In genomic region chr2:175002547-175003274, GRCh38 we compare ENCODE assay signal across 25 cellular contexts. TPM values are rescaled to one million over a fixed set of nuclear protein-coding genes. Genes with fewer than 3 reads are reported as not detected.
A peak's percentile ranks its signal among the peaks of the same experiment; 100 is the strongest.
DNase-seq lines count a peak whose midpoint lies in the region; ATAC-seq, FAIRE-seq and TF ChIP-seq lines count a peak whose summit lies in the region.
"Had no signal": no experiment of that assay in that cellular context is flagged by ENCODE, and none has a peak within 500 bp of the region (broad histone marks: within the 10 kb centered on the region; RNA-seq: fewer than 3 reads in every experiment).

No MANE protein-coding gene starts in this region.

- no peak overlapping the region for H3K27ac Mint-ChIP-seq in MCF 10A (ENCODE audit: low read depth, unreplicated experiment)
- H3K27ac Mint-ChIP-seq: activated CD4-positive, alpha-beta memory T cell treated with anti-CD3 and anti-CD28 coated beads, Interleukin-2, amount 10 ng/mL, durations not matched to agents 7 days and 5 days; activated naive CD4-positive, alpha-beta T cell treated with anti-CD3 and anti-CD28 coated beads, Interleukin-2, amount 50 U/mL, for 24 hours; CD8-positive, alpha-beta T cell; T-helper 17 cell had no signal

- H3K9ac ChIP-seq in K562 (ENCODE audit: insufficient read depth in 1 of 2, low read depth in 2 of 2, low read length in 2 of 2), result no peak overlapping the region

- TF ChIP-seq POLR2A in K562 (conservative IDR thresholded peaks at IDR 0.05), result no peak

- no peaks in the 10 kb centered on the region for H3K9me1 ChIP-seq in K562 (ENCODE audit: control insufficient read depth, insufficient read depth, low read length)

- no peak overlapping the region for H3K27ac ChIP-seq in K562 (ENCODE audit: extremely low read depth, low read depth, low read length)
- H3K27ac ChIP-seq: body of pancreas, coronary artery, epithelial cell of prostate, pancreas, skin epidermis, vagina had no signal

- TF ChIP-seq CTCF in K562 (IDR thresholded peaks at IDR 0.05 in 2 of 3, conservative IDR thresholded peaks at IDR 0.05 in 1 of 3; ENCODE audit: insufficient read depth in 2 of 3, low read depth in 1 of 3, low read length in 3 of 3), result no peak
- TF ChIP-seq CTCF in MCF 10A (IDR thresholded peaks at IDR 0.05; ENCODE audit: unreplicated experiment), result no peak

- no peak for ATAC-seq in K562
- no peak for ATAC-seq in GM18519 (IDR thresholded peaks at IDR 0.05; ENCODE audit: low FRiP score, unreplicated experiment)
- no peak for ATAC-seq in GM18502 (IDR thresholded peaks at IDR 0.05; ENCODE audit: poor library complexity, unreplicated experiment)
- ATAC-seq: body of pancreas; CD8-positive, alpha-beta T cell; pancreas; Right ventricle myocardium inferior; T-helper 17 cell had no signal

- H3K4me1 ChIP-seq in K562 (replicated peaks in 1 of 2; ENCODE audit: control insufficient read depth in 2 of 2, insufficient read depth in 2 of 2, low read length in 2 of 2), result peaks cover 4 to 12% of the 10 kb centered on the region in 2 experiments; a peak in 3 of 5 replicates
- H3K4me1 ChIP-seq: pancreas had no signal

- no peak for FAIRE-seq in K562 (lab: Jason Lieb, UNC)
- FAIRE-seq: frontal cortex, pancreas had no signal

- H4K20me1 ChIP-seq in K562 (replicated peaks; ENCODE audit: control insufficient read depth, insufficient read depth, low read length), result no peaks in the 10 kb centered on the region; the same call in 1 of the 2 replicates

- H3K4me2 ChIP-seq in K562 (ENCODE audit: insufficient read depth, low read length), result no peak overlapping the region

- no peaks in the 10 kb centered on the region for H3K9me3 Mint-ChIP-seq in MCF 10A (ENCODE audit: unreplicated experiment)
- H3K9me3 Mint-ChIP-seq: activated CD4-positive, alpha-beta memory T cell treated with anti-CD3 and anti-CD28 coated beads, Interleukin-2, amount 10 ng/mL, durations not matched to agents 7 days and 5 days; activated naive CD4-positive, alpha-beta T cell treated with anti-CD3 and anti-CD28 coated beads, Interleukin-2, amount 50 U/mL, for 24 hours; CD8-positive, alpha-beta T cell had no signal

- no peaks in the 10 kb centered on the region for H3K36me3 Mint-ChIP-seq in MCF 10A (ENCODE audit: insufficient read depth, unreplicated experiment)
- H3K36me3 Mint-ChIP-seq: activated naive CD4-positive, alpha-beta T cell treated with anti-CD3 and anti-CD28 coated beads, Interleukin-2, amount 50 U/mL, for 24 hours; CD8-positive, alpha-beta T cell had no signal

- H3K4me3 ChIP-seq in K562, result no peak overlapping the region
- H3K4me3 ChIP-seq: body of pancreas, coronary artery, pancreas, skin epidermis, vagina had no signal

- no peak for TF ChIP-seq RAD21 in K562 (CRISPR knock-in tag; conservative IDR thresholded peaks at IDR 0.05 in 1 of 2, IDR thresholded peaks at IDR 0.05 in 1 of 2)

- no peaks in the 10 kb centered on the region for H3K9me3 ChIP-seq in K562 (replicated peaks; ENCODE audit: control insufficient read depth, insufficient read depth, low read depth, low read length)
- H3K9me3 ChIP-seq: body of pancreas, pancreas, vagina had no signal

- BruUV-seq in K562 (replicated peaks; lab: Mats Ljungman, UMichigan) (no TSS peak), MCF 10A (replicated peaks; lab: Mats Ljungman, UMichigan) (no TSS peak)

- no peak overlapping the region for H2AFZ ChIP-seq in K562 (ENCODE audit: low read depth, low read length)

- POLR2A ChIA-PET in K562 (lab: Yijun Ruan, JAX), result interaction anchor here (1.1 kb wide), 1 partner anchor 254 kb away, joined by 4 read pairs; no protein-coding TSS in a partner anchor
- POLR2A ChIA-PET in MCF 10A (lab: Yijun Ruan, JAX), result interaction anchor here (0.6 kb wide), 1 partner anchor 233 kb away, joined by 3 read pairs; no protein-coding TSS in a partner anchor

- H3K79me2 ChIP-seq in K562 (ENCODE audit: control insufficient read depth, insufficient read depth, low read length), result no peaks in the 10 kb centered on the region

- H3K27me3 Mint-ChIP-seq in MCF 10A (ENCODE audit: insufficient read depth, unreplicated experiment), result peaks cover 19% of the 10 kb centered on the region

- peaks cover 31 to 42% of the 10 kb centered on the region in 2 experiments for H3K27me3 ChIP-seq in K562 (ENCODE audit: control insufficient read depth in 2 of 2, insufficient read depth in 2 of 2, low read length in 2 of 2)
- H3K27me3 ChIP-seq: vagina had no signal

- CTCF ChIA-PET in K562 (lab: Yijun Ruan, JAX; ENCODE audit: low intra/inter-chr PET ratio) (no interaction called here), MCF 10A (lab: Yijun Ruan, JAX) (interaction anchor here (0.5 to 1.1 kb wide), 4 partner anchors 13 to 287 kb away, joined by 3 to 6 read pairs (median 4); no protein-coding TSS in a partner anchor)

- TF ChIP-seq EP300 in K562 (IDR thresholded peaks at IDR 0.05; ENCODE audit: low read length), result no peak

- H3K36me3 ChIP-seq in K562 (ENCODE audit: control insufficient read depth, insufficient read depth, low read length), result no peaks in the 10 kb centered on the region
- H3K36me3 ChIP-seq: pancreas, vagina had no signal

- no peaks in the 10 kb centered on the region for H3K4me1 Mint-ChIP-seq in MCF 10A (ENCODE audit: insufficient read depth, unreplicated experiment)

- intact Hi-C loops in K562 (cut with micrococcal nuclease), result no loop called here
- intact Hi-C loops in MCF 10A (cut with micrococcal nuclease), result no loop called here

- 1% methylated on average over 3 of the region's 3 CpGs for WGBS in K562 (ENCODE audit: insufficient coverage, low coverage, missing lambda C conversion rate)

- peak; percentile 25 for DNase-seq in DMS79 (lab: John Stamatoyannopoulos, UW)
- peak; percentile 78 for DNase-seq in LHCN-M2 (ENCODE audit: low read depth)
- no peak for DNase-seq in K562 (ENCODE audit: extremely low read depth in 1 of 4, low spot score in 3 of 4)
- DNase-seq in myocyte (ENCODE audit: low read depth), result peak; percentile 61
- no peak for DNase-seq in NCI-H2081 treated with DMSO at 0.1 percent for 48 hours (lab: John Stamatoyannopoulos, UW)
- no peak for DNase-seq in MCF 10A (ENCODE audit: unreplicated experiment)
- DNase-seq: activated CD4-positive, alpha-beta memory T cell treated with anti-CD3 and anti-CD28 coated beads, Interleukin-2, amount 10 ng/mL, durations not matched to agents 7 days and 5 days; activated T-cell treated with anti-CD3 and anti-CD28 coated beads, Interleukin-2, amount 50 U/mL, for 1 hour; body of pancreas; CD8-positive, alpha-beta T cell; EL; Kasumi-1; NCI-H146; pancreas; stimulated activated CD4-positive, alpha-beta T cell treated with anti-CD3 and anti-CD28 coated beads, Interleukin-4, amount 100 ng/mL, for 1 hour; T-helper 17 cell had no signal

- H3K4me3 Mint-ChIP-seq in MCF 10A (ENCODE audit: unreplicated experiment), result no peak overlapping the region
- H3K4me3 Mint-ChIP-seq: activated CD4-positive, alpha-beta memory T cell treated with anti-CD3 and anti-CD28 coated beads, Interleukin-2, amount 10 ng/mL, durations not matched to agents 7 days and 5 days; activated naive CD4-positive, alpha-beta T cell treated with anti-CD3 and anti-CD28 coated beads, Interleukin-2, amount 50 U/mL, for 24 hours; CD8-positive, alpha-beta T cell; T-helper 17 cell had no signal

- in situ Hi-C loops in K562 (cut with MboI), result no loop called here

TF ChIP-seq in K562, 482 proteins besides CTCF, POLR2A, EP300 and RAD21:
- peak; percentile 41; the same call in 1 of the 2 replicates for TF ChIP-seq HMBOX1 (IDR thresholded peaks at IDR 0.05)
- no peak for TF ChIP-seq POLR3G (IDR thresholded peaks at IDR 0.05; ENCODE audit: extremely low read depth, insufficient read length, insufficient replicate concordance)

RNA-seq across cellular contexts. Expression of gene CHN1, which starts 2.5 kb away (rescaled TPM):
- total RNA-seq in LHCN-M2 (2014; rRNA removed) (61.4 and 61.7 TPM in 2 replicates), K562 (2014; rRNA removed) (0.32 and 0.37 TPM in 2 replicates), K562 (2014; rRNA removed; fragmentation: Illumina TruSeq; extraction: Trizol) (0.67 and 0.87 TPM in 2 replicates), K562 (2015; rRNA removed; fragmentation: Illumina TruSeq; extraction: Trizol) (1.6 and 2.0 TPM in 2 replicates), K562 (2021) (0.94 and 1.4 TPM in 2 replicates), myocyte (42.9 and 43.0 TPM in 2 replicates), MCF 10A (2022) (4.4 and 6.0 TPM in 2 replicates)
- polyA plus RNA-seq in LHCN-M2 (2012), result 41.3 TPM
- total RNA-seq in K562 (2011; cell fraction: chromatin; rRNA removed; ENCODE audit: low replicate concordance), result 0.40 and 0.60 TPM in 2 replicates
- not detected in 2 replicates for total RNA-seq in K562 (2011; cell fraction: nucleolus; rRNA removed)
- total RNA-seq in K562 (2011; cell fraction: nucleoplasm; rRNA removed), result 0.99 TPM in 1 of 2 replicates, not detected in the other
- polyA plus RNA-seq in K562 (2011; rRNA removed) (0.64 and 1.2 TPM in 2 replicates), K562 (2014; fragmentation: Illumina TruSeq; extraction: Trizol) (0.54 and 1.5 TPM in 2 replicates), K562 (2014; fragmentation: Nextera tagmentation; extraction: Ambion mirVana) (under 1 TPM; 0.39 to 0.70 TPM), K562 (2014; rRNA removed) (0.17 and 1.8 TPM in 2 replicates)
- polyA plus RNA-seq in K562 (2011; cell fraction: cytosol; rRNA removed), result 0.57 and 0.71 TPM in 2 replicates
- polyA plus RNA-seq in K562 (2011; cell fraction: nucleus; rRNA removed), result 0.67 and 1.2 TPM in 2 replicates
- polyA plus RNA-seq in K562 (2012), result 0.80 and 1.2 TPM in 2 replicates
- polyA minus RNA-seq in K562 (2011; rRNA and poly(A)+ RNA removed), result 1.5 and 2.5 TPM in 2 replicates
- polyA minus RNA-seq in K562 (2011; cell fraction: cytosol; rRNA and poly(A)+ RNA removed), result 1.6 TPM in 1 of 2 replicates, not detected in the other
- polyA minus RNA-seq in K562 (2011; cell fraction: nucleus; rRNA and poly(A)+ RNA removed), result 0.89 and 1.3 TPM in 2 replicates
- 56.1 TPM for polyA plus RNA-seq in myocyte (2012)

Comparison
In these comparisons a context has a peak if more than half of its experiments do, and no peak if none do; other contexts are left out.
1. DNase-seq: peak in DMS79 (single experiment), LHCN-M2 (single experiment) and myocyte (single experiment); none in K562 (0 of 4), NCI-H2081 treated with DMSO at 0.1 percent for 48 hours (single experiment) and MCF 10A (single experiment).